30 cellular contexts compared by ENCODE assay signal in genomic region chr1:57093122-57093521, GRCh38.
"Had no signal": no experiment of that assay in that cellular context is flagged by ENCODE, and none has a peak within 500 bp of the region (broad histone marks: within the 10 kb centered on the region; RNA-seq: fewer than 3 reads in every experiment).

No MANE protein-coding gene starts in this region.

- H3K4me3 Mint-ChIP-seq: activated CD4-positive, alpha-beta memory T cell treated with anti-CD3 and anti-CD28 coated beads for 36 hours; activated CD4-positive, alpha-beta T cell treated with anti-CD3 and anti-CD28 coated beads for 36 hours; activated CD4-positive, alpha-beta T cell treated with anti-CD3 and anti-CD28 coated beads, Interleukin-2, amount 10 ng/mL, durations not matched to agents 24 days and 14 days; activated CD8-positive, alpha-beta memory T cell treated with anti-CD3 and anti-CD28 coated beads, Interleukin-2, amount 10 ng/mL, durations not matched to agents 7 days and 5 days; activated CD8-positive, alpha-beta T cell treated with anti-CD3 and anti-CD28 coated beads, Interleukin-2, amount 10 ng/mL, durations not matched to agents 7 days and 5 days; activated naive CD4-positive, alpha-beta T cell treated with anti-CD3 and anti-CD28 coated beads, Interleukin-2, amount 10 ng/mL, durations not matched to agents 7 days and 5 days; activated naive CD8-positive, alpha-beta T cell; activated T-cell treated with anti-CD3 and anti-CD28 coated beads, Interleukin-2, amount 50 U/mL, for 72 hours; central memory CD8-positive, alpha-beta T cell; effector memory CD8-positive, alpha-beta T cell had no signal

- H3K9me3 Mint-ChIP-seq: activated CD4-positive, alpha-beta memory T cell treated with anti-CD3 and anti-CD28 coated beads for 36 hours; activated CD4-positive, alpha-beta T cell treated with anti-CD3 and anti-CD28 coated beads, Interleukin-2, amount 10 ng/mL, durations not matched to agents 24 days and 14 days; activated naive CD4-positive, alpha-beta T cell treated with anti-CD3 and anti-CD28 coated beads, Interleukin-2, amount 10 ng/mL, durations not matched to agents 7 days and 5 days; activated T-cell treated with anti-CD3 and anti-CD28 coated beads, Interleukin-2, amount 50 U/mL, for 72 hours; central memory CD8-positive, alpha-beta T cell; effector memory CD8-positive, alpha-beta T cell had no signal

- H3K27me3 ChIP-seq: body of pancreas, esophagus muscularis mucosa, foreskin keratinocyte, gastrocnemius medialis, heart left ventricle had no signal

- H3K27ac ChIP-seq: body of pancreas, esophagus muscularis mucosa, foreskin keratinocyte, gastrocnemius medialis had no signal

- H3K4me1 ChIP-seq: body of pancreas, foreskin keratinocyte, gastrocnemius medialis had no signal

- FAIRE-seq: colon had no signal

- ATAC-seq: activated CD4-positive, alpha-beta T cell treated with anti-CD3 and anti-CD28 coated beads for 36 hours; activated CD8-positive, alpha-beta memory T cell treated with anti-CD3 and anti-CD28 coated beads, Interleukin-2, amount 10 ng/mL, durations not matched to agents 7 days and 5 days; activated CD8-positive, alpha-beta T cell treated with anti-CD3 and anti-CD28 coated beads, Interleukin-2, amount 10 ng/mL, durations not matched to agents 7 days and 5 days; activated T-cell treated with anti-CD3 and anti-CD28 coated beads, Interleukin-2, amount 50 U/mL, for 72 hours; body of pancreas; effector memory CD8-positive, alpha-beta T cell; foreskin keratinocyte; gastrocnemius medialis had no signal

- H3K4me1 Mint-ChIP-seq: activated CD4-positive, alpha-beta T cell treated with anti-CD3 and anti-CD28 coated beads for 36 hours; activated CD4-positive, alpha-beta T cell treated with anti-CD3 and anti-CD28 coated beads, Interleukin-2, amount 10 ng/mL, durations not matched to agents 24 days and 14 days; activated CD8-positive, alpha-beta memory T cell treated with anti-CD3 and anti-CD28 coated beads, Interleukin-2, amount 10 ng/mL, durations not matched to agents 7 days and 5 days; activated naive CD4-positive, alpha-beta T cell treated with anti-CD3 and anti-CD28 coated beads, Interleukin-2, amount 10 ng/mL, durations not matched to agents 7 days and 5 days; central memory CD8-positive, alpha-beta T cell had no signal

- H3K9me3 ChIP-seq: body of pancreas, esophagus muscularis mucosa, gastrocnemius medialis, heart left ventricle had no signal

- H3K27me3 Mint-ChIP-seq: activated CD4-positive, alpha-beta memory T cell treated with anti-CD3 and anti-CD28 coated beads for 36 hours; activated CD4-positive, alpha-beta T cell treated with anti-CD3 and anti-CD28 coated beads for 36 hours; activated CD4-positive, alpha-beta T cell treated with anti-CD3 and anti-CD28 coated beads, Interleukin-2, amount 10 ng/mL, durations not matched to agents 24 days and 14 days; activated CD8-positive, alpha-beta memory T cell treated with anti-CD3 and anti-CD28 coated beads, Interleukin-2, amount 10 ng/mL, durations not matched to agents 7 days and 5 days; activated naive CD4-positive, alpha-beta T cell treated with anti-CD3 and anti-CD28 coated beads, Interleukin-2, amount 10 ng/mL, durations not matched to agents 7 days and 5 days; activated naive CD8-positive, alpha-beta T cell; central memory CD8-positive, alpha-beta T cell; effector memory CD8-positive, alpha-beta T cell had no signal

- DNase-seq: activated CD4-positive, alpha-beta memory T cell treated with anti-CD3 and anti-CD28 coated beads for 36 hours; activated CD4-positive, alpha-beta T cell treated with anti-CD3 and anti-CD28 coated beads for 36 hours; activated CD4-positive, alpha-beta T cell treated with anti-CD3 and anti-CD28 coated beads, Interleukin-2, amount 10 ng/mL, durations not matched to agents 24 days and 14 days; activated CD4-positive, CD25-positive, alpha-beta regulatory T cell; activated CD4-positive, CD25-positive, alpha-beta regulatory T cell treated with anti-CD3 and anti-CD28 coated beads, Interleukin-2, amount 50 U/mL, for 72 hours; activated CD8-positive, alpha-beta memory T cell treated with anti-CD3 and anti-CD28 coated beads, Interleukin-2, amount 10 ng/mL, durations not matched to agents 7 days and 5 days; activated CD8-positive, alpha-beta memory T cell treated with anti-CD3 and anti-CD28 coated beads, Interleukin-2, amount 50 U/mL, for 4 hours; activated CD8-positive, alpha-beta T cell treated with anti-CD3 and anti-CD28 coated beads, Interleukin-2, amount 10 ng/mL, durations not matched to agents 7 days and 5 days; activated gamma-delta T cell; activated naive CD4-positive, alpha-beta T cell; activated naive CD4-positive, alpha-beta T cell treated with anti-CD3 and anti-CD28 coated beads, Interleukin-2, amount 10 ng/mL, durations not matched to agents 7 days and 5 days; activated T-cell treated with anti-CD3 and anti-CD28 coated beads, Interleukin-2, amount 50 U/mL, for 1 hour; activated T-cell treated with anti-CD3 and anti-CD28 coated beads, Interleukin-2, amount 50 U/mL, for 72 hours; amniotic stem cell; anterior cingulate cortex; body of pancreas; cortex of kidney; dermis blood vessel endothelial cell; effector CD4-positive, alpha-beta T cell; effector memory CD8-positive, alpha-beta T cell; erythroblast; foreskin keratinocyte; gastrocnemius medialis; glutamatergic neuron; heart left ventricle; T-helper 2 cell had no signal

- H3K4me3 ChIP-seq: body of pancreas, esophagus muscularis mucosa, gastrocnemius medialis, heart left ventricle had no signal

- H3K36me3 ChIP-seq: esophagus muscularis mucosa, gastrocnemius medialis, heart left ventricle had no signal

- H3K36me3 Mint-ChIP-seq: activated CD4-positive, alpha-beta memory T cell treated with anti-CD3 and anti-CD28 coated beads for 36 hours; activated CD8-positive, alpha-beta memory T cell treated with anti-CD3 and anti-CD28 coated beads, Interleukin-2, amount 10 ng/mL, durations not matched to agents 7 days and 5 days; activated naive CD4-positive, alpha-beta T cell treated with anti-CD3 and anti-CD28 coated beads, Interleukin-2, amount 10 ng/mL, durations not matched to agents 7 days and 5 days; activated naive CD8-positive, alpha-beta T cell had no signal
